ENCODE assay signal across 8 cellular contexts in genomic region chr12:15789215-15790171, GRCh38. TPM values are rescaled to one million over a fixed set of nuclear protein-coding genes. Genes with fewer than 3 reads are reported as not detected.
DNase-seq lines count a peak whose midpoint lies in the region; FAIRE-seq and TF ChIP-seq lines count a peak whose summit lies in the region.

EPS8 (minus strand) TSS chr12:15789388; CDS start chr12:15682951, 106,437 bp downstream.

- TF ChIP-seq POLR2A in H54 (IDR thresholded peaks at IDR 0.05; ENCODE audit: low read depth, low read length) (peak; percentile 74), stomach (IDR thresholded peaks at IDR 0.05) (peak in 1 of 4 donors; percentile 77)

- 1 to 2% (median 1%) methylated on average over 39 to 85 of the region's 85 CpGs for WGBS in stomach, 5 donors

- DNase-seq in ELF-1 (ENCODE audit: low read depth, low spot score) (peak; percentile 94), H54 (ENCODE audit: insufficient read length, low spot score) (peak; percentile 63), LoVo (ENCODE audit: low spot score) (peak; percentile 98), SHP77 treated with DMSO at 0.1 percent for 48 hours (lab: John Stamatoyannopoulos, UW) (peak; percentile 26), activated gamma-delta T cell treated with Interleukin-2 at 50 U/mL for 16 hours (peak; percentile 83), foreskin fibroblast (peak; percentile 93 to 98), neural crest cell (ENCODE audit: low read depth, low spot score) (peak; percentile 96), stomach (peak; percentile 93)

- H3K4me1 ChIP-seq in stomach = peaks cover 0 to 29% (median 14%) of the 10 kb centered on the region in 4 donors

- H3K9me3 ChIP-seq in stomach = no peaks in the 10 kb centered on the region

- no peaks in the 10 kb centered on the region for H3K27me3 ChIP-seq in stomach

- peak within 1 kb of the TSS; percentile 88 for H3K4me3 Mint-ChIP-seq in neural crest cell

- no peaks in the 10 kb centered on the region for H3K9me3 Mint-ChIP-seq in neural crest cell

- H3K27me3 Mint-ChIP-seq in neural crest cell (ENCODE audit: low read depth) = peaks cover 15% of the 10 kb centered on the region

- H3K27ac Mint-ChIP-seq in neural crest cell (ENCODE audit: unreplicated experiment) = peak within 1 kb of the TSS; percentile 68

- H3K27ac ChIP-seq in stomach = peak within 1 kb of the TSS; percentile 87 to 94 (median 91)

- FAIRE-seq in H54 (lab: Jason Lieb, UNC) = peak; percentile 27

- intact Hi-C loops in stomach (cut with DNase I; ENCODE audit: low total_unique reads) = no loop called here

- peaks cover 23% of the 10 kb centered on the region for H3K4me1 Mint-ChIP-seq in neural crest cell

- peaks cover 7% of the 10 kb centered on the region for H3K36me3 Mint-ChIP-seq in neural crest cell (ENCODE audit: low read depth)

- H3K4me3 ChIP-seq in foreskin fibroblast (ENCODE audit: low read depth in 1 of 2, low read length in 2 of 2) = peak within 1 kb of the TSS; percentile 92 to 95
- H3K4me3 ChIP-seq in stomach = peak within 1 kb of the TSS; percentile 65 to 94 (median 74)

- no peak for TF ChIP-seq CTCF in foreskin fibroblast (IDR thresholded peaks at IDR 0.05; ENCODE audit: low read depth, low read length)
- TF ChIP-seq CTCF in neural crest cell (conservative IDR thresholded peaks at IDR 0.05) = peak; percentile 5
- no peak for TF ChIP-seq CTCF in stomach (IDR thresholded peaks at IDR 0.05)

- TF ChIP-seq EP300 in stomach (IDR thresholded peaks at IDR 0.05) = no peak

- H3K36me3 ChIP-seq in stomach = no peaks in the 10 kb centered on the region

RNA-seq across cellular contexts. Expression of gene EPS8, which starts in this region (rescaled TPM):
- total RNA-seq in neural crest cell (24.4 and 26.7 TPM in 2 replicates), stomach (100 to 1,000 TPM in 3 of 5 donors, 10 to 100 TPM in 2; 18.7 to 287 (median 122) TPM)
- polyA plus RNA-seq in stomach = 10 to 100 TPM in 2 of 3 donors, 1 to 10 TPM in 1; 9.1 to 30.7 (median 20.3) TPM

Comparison
In these comparisons a context has a peak if more than half of its experiments do, and no peak if none do; other contexts are left out.
1. Peak in every context shown above with its lines: DNase-seq, H3K4me3 ChIP-seq and H3K27ac ChIP-seq.
2. DNase-seq: peak in every context shown above with its lines; median percentile 98 in LoVo; 96 in neural crest cell; 96 in foreskin fibroblast; 94 in ELF-1; 93 in stomach; 83 in activated gamma-delta T cell treated with Interleukin-2 at 50 U/mL for 16 hours; 63 in H54; 26 in SHP77 treated with DMSO at 0.1 percent for 48 hours.